Comparison of ENCODE assay signal across 10 cellular contexts in genomic region chr11:118202599-118203422, GRCh38. TPM values are rescaled to one million over a fixed set of nuclear protein-coding genes. Genes with fewer than 3 reads are reported as not detected.
DNase-seq lines count a peak whose midpoint lies in the region; TF ChIP-seq lines count a peak whose summit lies in the region.
"Had no signal": no experiment of that assay in that cellular context is flagged by ENCODE, and none has a peak within 500 bp of the region (broad histone marks: within the 10 kb centered on the region; RNA-seq: fewer than 3 reads in every experiment).

No MANE protein-coding gene starts in this region.

- TF ChIP-seq CTCF in colonic mucosa (IDR thresholded peaks at IDR 0.05) = no peak
- no peak for TF ChIP-seq CTCF in SK-N-SH (IDR thresholded peaks at IDR 0.05)
- no peak for TF ChIP-seq CTCF in breast epithelium (IDR thresholded peaks at IDR 0.05)

- H3K27me3 ChIP-seq in colonic mucosa = no peaks in the 10 kb centered on the region
- no peaks in the 10 kb centered on the region for H3K27me3 ChIP-seq in Karpas-422 (ENCODE audit: low read length)
- H3K27me3 ChIP-seq in SK-N-SH (ENCODE audit: insufficient read depth) = peaks cover 34% of the 10 kb centered on the region; the same call in 1 of the 2 replicates
- no peaks in the 10 kb centered on the region for H3K27me3 ChIP-seq in breast epithelium

- POLR2A ChIA-PET in SK-N-SH (lab: Yijun Ruan, JAX) = interaction anchor here (0.6 kb wide), 1 partner anchor 8 kb away, joined by 3 read pairs; no protein-coding TSS in a partner anchor

- peak; percentile 81 for DNase-seq in NK-92 treated with Interleukin-12 subunit alpha and Interleukin-12 subunit beta, amount 100 ng/mL, for 24 hours (lab: John Stamatoyannopoulos, UW)
- DNase-seq in NK-92 (lab: John Stamatoyannopoulos, UW; ENCODE audit: unreplicated experiment) = no peak
- peak; percentile 43 to 51 for DNase-seq in activated CD4-positive, alpha-beta T cell treated with anti-CD3 and anti-CD28 coated beads for 4 hours
- DNase-seq in colonic mucosa = peak; percentile 89
- DNase-seq in stimulated activated CD8-positive, alpha-beta memory T cell treated with anti-CD3 and anti-CD28 coated beads, Interleukin-7, amount 100 ng/mL, for 48 hours (ENCODE audit: extremely low read depth in 1 of 2, low read depth in 1 of 2) = peak; percentile 59 to 84
- no peak for DNase-seq in Karpas-422
- DNase-seq in SK-N-SH = no peak
- DNase-seq in breast epithelium (ENCODE audit: low spot score in 2 of 2) = no peak

- no peaks in the 10 kb centered on the region for H3K79me2 ChIP-seq in Karpas-422 (ENCODE audit: low read length)
- H3K79me2 ChIP-seq in SK-N-SH (ENCODE audit: insufficient read depth) = no peaks in the 10 kb centered on the region

- H4K20me1 ChIP-seq in Karpas-422 (ENCODE audit: insufficient read depth, low read depth, low read length) = no peaks in the 10 kb centered on the region
- H4K20me1 ChIP-seq in SK-N-SH (ENCODE audit: insufficient read depth) = no peaks in the 10 kb centered on the region

- H3K36me3 ChIP-seq in colonic mucosa (no peaks in the 10 kb centered on the region), Karpas-422 (ENCODE audit: insufficient read depth, low read length) (no peaks in the 10 kb centered on the region), SK-N-SH (replicated peaks in 1 of 2; ENCODE audit: control insufficient read depth in 1 of 2, insufficient read depth in 2 of 2, low read length in 1 of 2) (no peaks in the 10 kb centered on the region), breast epithelium (no peaks in the 10 kb centered on the region)

- TF ChIP-seq POLR2A in breast epithelium (IDR thresholded peaks at IDR 0.05) = no peak

- H3K4me3 ChIP-seq in colonic mucosa (no peak overlapping the region), Karpas-422 (ENCODE audit: low read length) (no peak overlapping the region), SK-N-SH (ENCODE audit: low read depth in 2 of 2, low read length in 1 of 2) (no peak overlapping the region), breast epithelium (no peak overlapping the region)

- TF ChIP-seq RAD21 in SK-N-SH (IDR thresholded peaks at IDR 0.05; ENCODE audit: low read length) = no peak

- no peak overlapping the region for H2AFZ ChIP-seq in Karpas-422 (ENCODE audit: low read length)
- H2AFZ ChIP-seq in SK-N-SH (ENCODE audit: low read depth) = no peak overlapping the region

- CTCF ChIA-PET in SK-N-SH (lab: Yijun Ruan, JAX) = interaction anchor here (0.6 to 1.4 kb wide), 3 partner anchors 28 to 150 kb away, joined by 3 to 5 read pairs (median 4); no protein-coding TSS in a partner anchor

- TF ChIP-seq EP300 in SK-N-SH (IDR thresholded peaks at IDR 0.05; ENCODE audit: borderline replicate concordance in 1 of 2, low read depth in 1 of 2, low read length in 1 of 2) = no peak

- H3K4me2 ChIP-seq in Karpas-422 (ENCODE audit: low read depth, low read length, poor library complexity, severe bottlenecking) = no peak overlapping the region
- no peak overlapping the region for H3K4me2 ChIP-seq in SK-N-SH

- H3K9ac ChIP-seq in colonic mucosa (ENCODE audit: low read depth in 2 of 2, low read length in 2 of 2) (peak overlapping the region in 1 of 2 donors; percentile 46), Karpas-422 (ENCODE audit: low read length) (no peak overlapping the region), SK-N-SH (no peak overlapping the region)

- H3K9me2 ChIP-seq in Karpas-422 (replicated peaks; ENCODE audit: insufficient read depth, low read length) = no peaks in the 10 kb centered on the region
- no peaks in the 10 kb centered on the region for H3K9me2 ChIP-seq in SK-N-SH

- no peaks in the 10 kb centered on the region for H3K9me3 ChIP-seq in colonic mucosa
- no peaks in the 10 kb centered on the region for H3K9me3 ChIP-seq in Karpas-422 (ENCODE audit: low read length)
- no peaks in the 10 kb centered on the region for H3K9me3 ChIP-seq in SK-N-SH
- no peaks in the 10 kb centered on the region for H3K9me3 ChIP-seq in breast epithelium

- peaks cover 15% of the 10 kb centered on the region for H3K4me1 ChIP-seq in colonic mucosa
- H3K4me1 ChIP-seq in Karpas-422 (ENCODE audit: low read length) = peaks cover 29% of the 10 kb centered on the region
- H3K4me1 ChIP-seq in SK-N-SH (ENCODE audit: control insufficient read depth in 1 of 2, insufficient read depth in 2 of 2, low read depth in 1 of 2, low read length in 1 of 2) = peaks cover 0 to 2% of the 10 kb centered on the region in 2 experiments; a peak in 1 of 4 replicates
- H3K4me1 ChIP-seq in breast epithelium = no peaks in the 10 kb centered on the region

- 27% methylated on average over 7 of the region's 7 CpGs for WGBS in SK-N-SH (ENCODE audit: low lambda C conversion rate)

- H3F3A ChIP-seq in SK-N-SH (replicated peaks; ENCODE audit: insufficient read depth) = no peaks in the 10 kb centered on the region

- intact Hi-C loops in colonic mucosa (cut with DNase I) (loop anchor here (5.0 kb wide), 1 partner anchor 149 kb away; no protein-coding TSS in a partner anchor), breast epithelium (cut with DNase I; ENCODE audit: low total_unique reads) (no loop called here)

- peak overlapping the region; percentile 72 for H3K27ac ChIP-seq in colonic mucosa
- no peak overlapping the region for H3K27ac ChIP-seq in Karpas-422 (ENCODE audit: low read length)
- no peak overlapping the region for H3K27ac ChIP-seq in SK-N-SH (ENCODE audit: low read depth in 2 of 2, low read length in 1 of 2)
- no peak overlapping the region for H3K27ac ChIP-seq in breast epithelium
- H3K27ac ChIP-seq: 22Rv1 had no signal

TF ChIP-seq in SK-N-SH, 30 proteins besides CTCF, POLR2A, EP300 and RAD21:
- no peak for TF ChIP-seq TAF1 (IDR thresholded peaks at IDR 0.05; ENCODE audit: borderline replicate concordance, low read depth, low read length)

RNA-seq across cellular contexts. Expression of gene JAML, which starts 22.0 kb away (rescaled TPM):
- total RNA-seq in colonic mucosa = 10 to 100 TPM in 1 of 2 donors, 1 to 10 TPM in 1; 3.3 to 12.0 TPM
- total RNA-seq in Karpas-422 (2014; rRNA removed; shearing (Covaris generic); ENCODE audit: low replicate concordance) = 5.4 and 9.1 TPM in 2 replicates
- not detected in 2 replicates for polyA plus RNA-seq in SK-N-SH (2012; rRNA removed)
- 0.04 and 0.05 TPM in 2 replicates for polyA plus RNA-seq in SK-N-SH (2012; cell fraction: cytosol; rRNA removed)
- polyA plus RNA-seq in SK-N-SH (2012; cell fraction: nucleus; rRNA removed) = 0.01 TPM in 1 of 2 replicates, not detected in the other
- total RNA-seq in breast epithelium = 10 to 100 TPM in 2 of 3 donors, 1 to 10 TPM in 1; 2.3 to 16.0 (median 15.7) TPM
- total RNA-seq: NCI-H460 had no signal

RNA-seq across cellular contexts. Expression of gene SCN2B, which starts 26.4 kb away (rescaled TPM):
- total RNA-seq in colonic mucosa (under 1 TPM; 0.12 to 0.45 TPM), breast epithelium (under 1 TPM; under 0.01 to 0.88 (median 0.16) TPM)
- total RNA-seq in Karpas-422 (2014; rRNA removed; shearing (Covaris generic); ENCODE audit: low replicate concordance) = 0.25 TPM in 1 of 2 replicates, not detected in the other
- polyA plus RNA-seq in SK-N-SH (2012; rRNA removed) = 0.03 and 0.05 TPM in 2 replicates
- 0.01 and 0.03 TPM in 2 replicates for polyA plus RNA-seq in SK-N-SH (2012; cell fraction: cytosol; rRNA removed)
- 0.01 and 0.02 TPM in 2 replicates for polyA plus RNA-seq in SK-N-SH (2012; cell fraction: nucleus; rRNA removed)
- total RNA-seq: NCI-H460 had no signal

RNA-seq across cellular contexts. Expression of gene MPZL3, which starts 49.4 kb away (rescaled TPM):
- total RNA-seq in colonic mucosa (10 to 100 TPM; 10.9 to 27.8 TPM), breast epithelium (10 to 100 TPM in 2 of 3 donors, under 1 TPM in 1; 0.64 to 23.0 (median 13.1) TPM)
- total RNA-seq in Karpas-422 (2014; rRNA removed; shearing (Covaris generic); ENCODE audit: low replicate concordance) = 2.7 and 7.0 TPM in 2 replicates
- 0.38 and 0.70 TPM in 2 replicates for polyA plus RNA-seq in SK-N-SH (2012; rRNA removed)
- 0.52 and 1.0 TPM in 2 replicates for polyA plus RNA-seq in SK-N-SH (2012; cell fraction: cytosol; rRNA removed)
- polyA plus RNA-seq in SK-N-SH (2012; cell fraction: nucleus; rRNA removed) = 0.23 and 0.43 TPM in 2 replicates

RNA-seq across cellular contexts. Expression of gene SCN4B, which starts 50.2 kb away (rescaled TPM):
- total RNA-seq in colonic mucosa = 1 to 10 TPM in 1 of 2 donors, under 1 TPM in 1; 0.59 to 1.5 TPM
- total RNA-seq in Karpas-422 (2014; rRNA removed; shearing (Covaris generic); ENCODE audit: low replicate concordance) = not detected in 2 replicates
- polyA plus RNA-seq in SK-N-SH (2012; rRNA removed) = 1.2 and 2.0 TPM in 2 replicates
- polyA plus RNA-seq in SK-N-SH (2012; cell fraction: cytosol; rRNA removed) = 1.2 and 1.3 TPM in 2 replicates
- 1.4 and 1.7 TPM in 2 replicates for polyA plus RNA-seq in SK-N-SH (2012; cell fraction: nucleus; rRNA removed)
- 1 to 10 TPM; 3.3 to 7.9 (median 3.7) TPM for total RNA-seq in breast epithelium
- total RNA-seq: NCI-H460 had no signal

Comparison
In these comparisons a context has a peak if more than half of its experiments do, and no peak if none do; other contexts are left out.
1. DNase-seq: peak in NK-92 treated with Interleukin-12 subunit alpha and Interleukin-12 subunit beta, amount 100 ng/mL, for 24 hours (single experiment), activated CD4-positive, alpha-beta T cell treated with anti-CD3 and anti-CD28 coated beads for 4 hours (2 of 2), colonic mucosa (single experiment) and stimulated activated CD8-positive, alpha-beta memory T cell treated with anti-CD3 and anti-CD28 coated beads, Interleukin-7, amount 100 ng/mL, for 48 hours (2 of 2); none in NK-92 (single experiment), Karpas-422 (single experiment), SK-N-SH (single experiment) and breast epithelium (0 of 2).